In the genomic region with DNA sequence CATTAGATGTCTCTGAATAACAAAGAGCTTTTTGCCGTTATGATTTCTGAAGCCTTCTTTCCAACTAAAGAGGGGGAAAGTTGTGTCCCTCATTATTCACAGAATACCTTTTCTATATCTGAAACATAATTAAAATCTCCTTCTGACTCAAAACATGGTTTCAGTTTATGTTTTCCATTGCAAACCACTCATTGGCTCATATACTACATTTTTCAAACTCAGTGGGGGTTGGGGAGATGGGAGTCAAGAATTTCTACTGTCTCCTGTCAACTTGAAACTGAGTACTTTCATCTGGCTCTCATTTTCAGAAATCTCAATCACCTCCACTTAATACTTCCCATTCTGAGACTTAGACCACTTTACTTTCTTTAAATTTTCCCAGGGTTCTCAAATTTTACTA, we compare ENCODE assay signal across 27 cellular contexts.
"Had no signal": no experiment of that assay in that cellular context is flagged by ENCODE, and none has a peak within 500 bp of the region (broad histone marks: within the 10 kb centered on the region; RNA-seq: fewer than 3 reads in every experiment).

No MANE protein-coding gene starts in this region.

- H3K9me3 ChIP-seq: ascending aorta, breast epithelium, colonic mucosa had no signal

- H3K27me3 ChIP-seq: ascending aorta, breast epithelium, cardiac muscle cell, colonic mucosa, heart left ventricle had no signal

- ATAC-seq: activated CD4-positive, alpha-beta T cell treated with anti-CD3 and anti-CD28 coated beads for 36 hours; activated CD8-positive, alpha-beta memory T cell treated with anti-CD3 and anti-CD28 coated beads, Interleukin-2, amount 10 ng/mL, durations not matched to agents 7 days and 5 days; activated CD8-positive, alpha-beta T cell treated with anti-CD3 and anti-CD28 coated beads, Interleukin-2, amount 10 ng/mL, durations not matched to agents 7 days and 5 days; activated naive CD4-positive, alpha-beta T cell treated with anti-CD3 and anti-CD28 coated beads, Interleukin-2, amount 50 U/mL, for 72 hours; activated T-cell treated with anti-CD3 and anti-CD28 coated beads, Interleukin-2, amount 50 U/mL, for 72 hours; esophagus mucosa; heart left ventricle had no signal

- H3K27ac ChIP-seq: ascending aorta, breast epithelium, cardiac muscle cell, colonic mucosa, heart left ventricle had no signal

- H3K36me3 ChIP-seq: ascending aorta, breast epithelium, cardiac muscle cell, colonic mucosa, heart left ventricle had no signal

- H3K4me1 ChIP-seq: ascending aorta, breast epithelium, colonic mucosa, heart left ventricle had no signal

- DNase-seq: activated CD4-positive, alpha-beta memory T cell treated with anti-CD3 and anti-CD28 coated beads for 36 hours; activated CD4-positive, alpha-beta T cell treated with anti-CD3 and anti-CD28 coated beads for 36 hours; activated CD4-positive, alpha-beta T cell treated with anti-CD3 and anti-CD28 coated beads, Interleukin-2, amount 10 ng/mL, durations not matched to agents 24 days and 14 days; activated CD4-positive, CD25-positive, alpha-beta regulatory T cell; activated CD4-positive, CD25-positive, alpha-beta regulatory T cell treated with anti-CD3 and anti-CD28 coated beads, Interleukin-2, amount 50 U/mL, for 72 hours; activated CD8-positive, alpha-beta memory T cell treated with anti-CD3 and anti-CD28 coated beads, Interleukin-2, amount 10 ng/mL, durations not matched to agents 7 days and 5 days; activated CD8-positive, alpha-beta memory T cell treated with anti-CD3 and anti-CD28 coated beads, Interleukin-2, amount 50 U/mL, for 4 hours; activated CD8-positive, alpha-beta T cell treated with anti-CD3 and anti-CD28 coated beads, Interleukin-2, amount 10 ng/mL, durations not matched to agents 7 days and 5 days; activated gamma-delta T cell; activated naive CD4-positive, alpha-beta T cell; activated naive CD4-positive, alpha-beta T cell treated with anti-CD3 and anti-CD28 coated beads, Interleukin-2, amount 10 ng/mL, durations not matched to agents 7 days and 5 days; activated naive CD8-positive, alpha-beta T cell treated with anti-CD3 and anti-CD28 coated beads, Interleukin-2, amount 10 ng/mL, durations not matched to agents 7 days and 5 days; activated T-cell treated with anti-CD3 and anti-CD28 coated beads, Interleukin-2, amount 50 U/mL, for 1 hour; activated T-cell treated with anti-CD3 and anti-CD28 coated beads, Interleukin-2, amount 50 U/mL, for 72 hours; central memory CD4-positive, alpha-beta T cell; cerebellar nuclear complex; colonic mucosa; effector memory CD4-positive, alpha-beta T cell; endodermal cell; foreskin fibroblast; heart left ventricle; hypothalamus had no signal

- H3K4me3 ChIP-seq: ascending aorta, breast epithelium, cardiac muscle cell, colonic mucosa, heart left ventricle had no signal
